ENCODE assay signal across 14 cellular contexts in genomic region chr1:15843826-15844572, GRCh38. TPM values are rescaled to one million over a fixed set of nuclear protein-coding genes. Genes with fewer than 3 reads are reported as not detected.
DNase-seq lines count a peak whose midpoint lies in the region; ATAC-seq, FAIRE-seq and TF ChIP-seq lines count a peak whose summit lies in the region.
"Had no signal": no experiment of that assay in that cellular context is flagged by ENCODE, and none has a peak within 500 bp of the region (broad histone marks: within the 10 kb centered on the region; RNA-seq: fewer than 3 reads in every experiment).

No MANE protein-coding gene starts in this region.

- no peak overlapping the region for H3K27ac Mint-ChIP-seq in endodermal cell

- H3K4me3 ChIP-seq in endodermal cell (ENCODE audit: low read length) = peak overlapping the region; percentile 10
- H3K4me3 ChIP-seq: adrenal gland, esophagus muscularis mucosa, left lung had no signal

- no peaks in the 10 kb centered on the region for H3K36me3 ChIP-seq in endodermal cell (ENCODE audit: control insufficient read depth, insufficient read depth, low read length)
- H3K36me3 ChIP-seq: adrenal gland, esophagus muscularis mucosa, left lung had no signal

- peaks cover 5% of the 10 kb centered on the region for H3K4me1 Mint-ChIP-seq in endodermal cell

- H3K9ac ChIP-seq in endodermal cell (ENCODE audit: extremely low read depth, low read length, poor library complexity, severe bottlenecking) = no peak overlapping the region

- H3K9me3 ChIP-seq in endodermal cell (ENCODE audit: control insufficient read depth, low read length) = no peaks in the 10 kb centered on the region
- H3K9me3 ChIP-seq: adrenal gland, esophagus muscularis mucosa, left lung had no signal

- peaks cover 4% of the 10 kb centered on the region for H3K4me1 ChIP-seq in endodermal cell (ENCODE audit: control insufficient read depth, insufficient read depth, low read length)

- 68 to 81% methylated on average over 2 to 3 of the region's 3 CpGs for WGBS in endodermal cell (ENCODE audit: insufficient coverage in 1 of 2, insufficient read length in 1 of 2), 2 experiments

- H3K27ac ChIP-seq in endodermal cell (ENCODE audit: low read depth, low read length) = peak overlapping the region; percentile 42
- H3K27ac ChIP-seq: adrenal gland, left lung had no signal

- no peak for TF ChIP-seq CTCF in endodermal cell (conservative IDR thresholded peaks at IDR 0.05)

- ATAC-seq in HG03175 (IDR thresholded peaks at IDR 0.05; ENCODE audit: unreplicated experiment) (no peak), GM18858 (IDR thresholded peaks at IDR 0.05; ENCODE audit: unreplicated experiment) (no peak), HG02981 (IDR thresholded peaks at IDR 0.05; ENCODE audit: unreplicated experiment) (no peak)
- ATAC-seq: left lung, sciatic nerve had no signal

- no peaks in the 10 kb centered on the region for H3K27me3 ChIP-seq in endodermal cell (ENCODE audit: control insufficient read depth, insufficient read depth, low read length, poor library complexity, severe bottlenecking)
- H3K27me3 ChIP-seq: adrenal gland, esophagus muscularis mucosa, left lung had no signal

- FAIRE-seq in GM19239 (lab: Jason Lieb, UNC) = peak; percentile 39
- FAIRE-seq: G401.6 had no signal

- DNase-seq in GM19239 (ENCODE audit: insufficient read length, low spot score) (no peak), NCI-H2227 treated with DMSO at 0.1 percent for 48 hours (lab: John Stamatoyannopoulos, UW) (peak; percentile 42), endodermal cell (no peak), pons (ENCODE audit: low spot score) (peak; percentile 73), SIG-M5 (lab: John Stamatoyannopoulos, UW) (no peak)
- DNase-seq: left lung, NCI-H226 had no signal

- no peak overlapping the region for H3K4me3 Mint-ChIP-seq in endodermal cell

- no peaks in the 10 kb centered on the region for H3K36me3 Mint-ChIP-seq in endodermal cell (ENCODE audit: low read depth)

- no peaks in the 10 kb centered on the region for H3K9me3 Mint-ChIP-seq in endodermal cell

- no peaks in the 10 kb centered on the region for H3K27me3 Mint-ChIP-seq in endodermal cell (ENCODE audit: insufficient read depth)

RNA-seq across cellular contexts. Expression of gene SPEN, which starts 3.5 kb away (rescaled TPM):
- total RNA-seq in endodermal cell = 10 to 100 TPM; 61.5 to 71.9 TPM
- polyA plus RNA-seq in endodermal cell (2013, experiment 1 of 2) = 55.4 TPM
- 52.7 TPM for polyA plus RNA-seq in endodermal cell (2013, experiment 2 of 2)

RNA-seq across cellular contexts. Expression of gene UQCRHL, which starts 36.5 kb away (rescaled TPM):
- total RNA-seq in endodermal cell = 1 to 10 TPM; 1.6 to 3.7 TPM
- polyA plus RNA-seq in endodermal cell (2013, experiment 1 of 2) = 5.2 TPM
- 5.2 TPM for polyA plus RNA-seq in endodermal cell (2013, experiment 2 of 2)

Comparison
In these comparisons a context has a peak if more than half of its experiments do, and no peak if none do; other contexts are left out.
1. DNase-seq: peak in NCI-H2227 treated with DMSO at 0.1 percent for 48 hours (single experiment) and pons (single experiment); none in GM19239 (single experiment), endodermal cell (single experiment) and SIG-M5 (single experiment).